In genomic region chr19:10251792-10252694, GRCh38 we compare ENCODE assay signal across 1 cellular context.
TF ChIP-seq lines count a peak whose summit lies in the region.

Gene MRPL4 (plus strand): TSS chr19:10252214. CDS start chr19:10252254, 40 bp downstream.

TF ChIP-seq in WTC11, 78 proteins besides CTCF, POLR2A, EP300 and RAD21 (continued from another document):
- no peak for TF ChIP-seq AFF4 (CRISPR knock-in tag; IDR thresholded peaks at IDR 0.05; ENCODE audit: borderline replicate concordance)
- no peak for TF ChIP-seq ZNF671 (CRISPR knock-in tag; IDR thresholded peaks at IDR 0.05)
- TF ChIP-seq ERG (CRISPR knock-in tag; IDR thresholded peaks at IDR 0.05), result no peak
- peak; percentile 81 for TF ChIP-seq CREB1 (CRISPR knock-in tag; IDR thresholded peaks at IDR 0.05)
- peak; percentile 16; the same call in 1 of the 2 replicates for TF ChIP-seq SMAD3 (CRISPR knock-in tag; IDR thresholded peaks at IDR 0.05; ENCODE audit: borderline replicate concordance)
- TF ChIP-seq FOXP4 (CRISPR knock-in tag; IDR thresholded peaks at IDR 0.05), result peak; percentile 21; the same call in 1 of the 2 replicates
- no peak for TF ChIP-seq ZNF416 (CRISPR knock-in tag; IDR thresholded peaks at IDR 0.05)
- TF ChIP-seq SOX15 (CRISPR knock-in tag; IDR thresholded peaks at IDR 0.05), result no peak
- TF ChIP-seq SP1 (CRISPR knock-in tag; conservative IDR thresholded peaks at IDR 0.05), result peak; percentile 94
- peak; percentile 100 for TF ChIP-seq CREM (CRISPR knock-in tag; IDR thresholded peaks at IDR 0.05)
- peak; percentile 98 for TF ChIP-seq HMGXB4 (CRISPR knock-in tag; IDR thresholded peaks at IDR 0.05)
- peak; percentile 87; the same call in 1 of the 2 replicates for TF ChIP-seq KAT7 (CRISPR knock-in tag; IDR thresholded peaks at IDR 0.05; ENCODE audit: borderline replicate concordance)
- TF ChIP-seq GABPB1 (CRISPR knock-in tag; IDR thresholded peaks at IDR 0.05), result peak; percentile 78
- no peak for TF ChIP-seq ELF4 (CRISPR knock-in tag; IDR thresholded peaks at IDR 0.05; ENCODE audit: low read depth)
- TF ChIP-seq NFYB (CRISPR knock-in tag; conservative IDR thresholded peaks at IDR 0.05; ENCODE audit: low read depth), result peak; percentile 90
- TF ChIP-seq GTF2I (CRISPR knock-in tag; conservative IDR thresholded peaks at IDR 0.05), result no peak
- no peak for TF ChIP-seq MXD4 (CRISPR knock-in tag; IDR thresholded peaks at IDR 0.05; ENCODE audit: borderline replicate concordance)
- TF ChIP-seq PRRX2 (CRISPR knock-in tag; IDR thresholded peaks at IDR 0.05), result no peak
- peak; percentile 96; the same call in 1 of the 2 replicates for TF ChIP-seq ATF1 (CRISPR knock-in tag; IDR thresholded peaks at IDR 0.05)
- TF ChIP-seq TEAD4 (CRISPR knock-in tag; IDR thresholded peaks at IDR 0.05), result no peak; the same call in 1 of the 2 replicates
- peak; percentile 74 for TF ChIP-seq E2F5 (CRISPR knock-in tag; IDR thresholded peaks at IDR 0.05)
- no peak for TF ChIP-seq CDX4 (CRISPR knock-in tag; IDR thresholded peaks at IDR 0.05; ENCODE audit: borderline replicate concordance)
- TF ChIP-seq PREB (CRISPR knock-in tag; IDR thresholded peaks at IDR 0.05; ENCODE audit: borderline replicate concordance), result peak; percentile 51; the same call in 1 of the 2 replicates
- TF ChIP-seq TCF7 (CRISPR knock-in tag; IDR thresholded peaks at IDR 0.05; ENCODE audit: low read depth), result peak; percentile 52; the same call in 1 of the 2 replicates
- no peak for TF ChIP-seq E2F1 (CRISPR knock-in tag; IDR thresholded peaks at IDR 0.05)
- no peak for TF ChIP-seq E2F4 (CRISPR knock-in tag; IDR thresholded peaks at IDR 0.05; ENCODE audit: borderline replicate concordance, low read depth)
- TF ChIP-seq FOXK1 (CRISPR knock-in tag; IDR thresholded peaks at IDR 0.05), result peak; percentile 91; the same call in 1 of the 2 replicates
- TF ChIP-seq ZBTB43 (CRISPR knock-in tag; IDR thresholded peaks at IDR 0.05), result peak; percentile 75; the same call in 1 of the 2 replicates
- TF ChIP-seq ESRRA (CRISPR knock-in tag; IDR thresholded peaks at IDR 0.05; ENCODE audit: borderline replicate concordance), result peak; percentile 89; the same call in 1 of the 2 replicates
- no peak for TF ChIP-seq PRDM15 (CRISPR knock-in tag; IDR thresholded peaks at IDR 0.05)
- peak; percentile 10; the same call in 1 of the 2 replicates for TF ChIP-seq NR2C2 (CRISPR knock-in tag; IDR thresholded peaks at IDR 0.05)
TF ChIP-seq in WTC11: peak in this region for 27.
